ENCODE assay signal across 10 cellular contexts in genomic region chr5:73450672-73451217, GRCh38. TPM values are rescaled to one million over a fixed set of nuclear protein-coding genes. Genes with fewer than 3 reads are reported as not detected.
DNase-seq lines count a peak whose midpoint lies in the region; ATAC-seq, FAIRE-seq and TF ChIP-seq lines count a peak whose summit lies in the region.
"Had no signal": no experiment of that assay in that cellular context is flagged by ENCODE, and none has a peak within 500 bp of the region (broad histone marks: within the 10 kb centered on the region; RNA-seq: fewer than 3 reads in every experiment).

No MANE protein-coding gene starts in this region.

- no peak for ATAC-seq in stimulated activated naive CD8-positive, alpha-beta T cell treated with anti-CD3 and anti-CD28 coated beads, Interleukin-15, Interleukin-2, amounts not matched to agents 100 U/mL and 50 U/mL, for 24 hours
- no peak for ATAC-seq in omental fat pad (ENCODE audit: low FRiP score)
- no peak for ATAC-seq in HG03571 (IDR thresholded peaks at IDR 0.05; ENCODE audit: unreplicated experiment)
- ATAC-seq in gastrocnemius medialis, result no peak

- H2AFZ ChIP-seq in keratinocyte (ENCODE audit: control insufficient read depth, low read length), result no peak overlapping the region

- DNase-seq in stimulated activated naive CD8-positive, alpha-beta T cell treated with anti-CD3 and anti-CD28 coated beads, Interleukin-15, Interleukin-2, amounts not matched to agents 100 U/mL and 50 U/mL, for 24 hours, result no peak
- no peak for DNase-seq in ascending aorta (ENCODE audit: low spot score in 2 of 2)
- no peak for DNase-seq in keratinocyte (ENCODE audit: low read depth, low spot score)
- no peak for DNase-seq in type B pancreatic cell (ENCODE audit: extremely low spot score, unreplicated experiment)
- no peak for DNase-seq in omental fat pad (ENCODE audit: low spot score)
- no peak for DNase-seq in gastrocnemius medialis
- DNase-seq: DND-41 had no signal

- H3K27ac ChIP-seq in ascending aorta (no peak overlapping the region), keratinocyte (ENCODE audit: control insufficient read depth, insufficient read depth, low read length) (no peak overlapping the region), gastrocnemius medialis (no peak overlapping the region)
- H3K27ac ChIP-seq: HL-60 had no signal

- H4K20me1 ChIP-seq in keratinocyte (ENCODE audit: control insufficient read depth, extremely low read depth, insufficient read depth, low read length), result no peaks in the 10 kb centered on the region

- no peak overlapping the region for H3K27ac Mint-ChIP-seq in stimulated activated naive CD8-positive, alpha-beta T cell treated with anti-CD3 and anti-CD28 coated beads, Interleukin-15, Interleukin-2, amounts not matched to agents 100 ng/mL and 50 ng/mL, for 24 hours
- H3K27ac Mint-ChIP-seq in type B pancreatic cell, result peak overlapping the region; percentile 58

- H3K9me1 ChIP-seq in keratinocyte (ENCODE audit: control insufficient read depth, extremely low read depth, insufficient read depth, low read length), result no peaks in the 10 kb centered on the region

- FAIRE-seq in keratinocyte (lab: Jason Lieb, UNC), result peak; percentile 43

- peaks cover 5% of the 10 kb centered on the region for H3K9me3 Mint-ChIP-seq in stimulated activated naive CD8-positive, alpha-beta T cell treated with anti-CD3 and anti-CD28 coated beads, Interleukin-15, Interleukin-2, amounts not matched to agents 100 ng/mL and 50 ng/mL, for 24 hours
- no peaks in the 10 kb centered on the region for H3K9me3 Mint-ChIP-seq in type B pancreatic cell

- H3K9me3 ChIP-seq in ascending aorta (no peaks in the 10 kb centered on the region), keratinocyte (ENCODE audit: control insufficient read depth, low read depth, low read length) (no peaks in the 10 kb centered on the region), gastrocnemius medialis (no peaks in the 10 kb centered on the region)

- H3K9ac ChIP-seq in keratinocyte (ENCODE audit: control insufficient read depth, extremely low read depth, insufficient read depth, low read length), result no peak overlapping the region

- no peak for TF ChIP-seq POLR2A in gastrocnemius medialis (IDR thresholded peaks at IDR 0.05)

- H3K4me2 ChIP-seq in keratinocyte (ENCODE audit: control insufficient read depth, extremely low read depth, insufficient read depth, low read depth, low read length), result peak overlapping the region; percentile 67

- peaks cover 77% of the 10 kb centered on the region for H3K27me3 Mint-ChIP-seq in stimulated activated naive CD8-positive, alpha-beta T cell treated with anti-CD3 and anti-CD28 coated beads, Interleukin-15, Interleukin-2, amounts not matched to agents 100 ng/mL and 50 ng/mL, for 24 hours
- H3K27me3 Mint-ChIP-seq in type B pancreatic cell, result peaks cover 86% of the 10 kb centered on the region

- H3K79me2 ChIP-seq in keratinocyte (ENCODE audit: control insufficient read depth, insufficient read depth, low read length), result peaks cover 18% of the 10 kb centered on the region

- H3K27me3 ChIP-seq in ascending aorta (no peaks in the 10 kb centered on the region), keratinocyte (ENCODE audit: control insufficient read depth, extremely low read depth, insufficient read depth, low read length) (peaks cover 36% of the 10 kb centered on the region), gastrocnemius medialis (peaks cover 70 to 81% (median 71%) of the 10 kb centered on the region in 3 donors)

- intact Hi-C loops in ascending aorta (cut with DNase I), result loop anchor here (1.0 to 5.0 kb wide), 5 partner anchors 138 to 368 kb away; no protein-coding TSS in a partner anchor
- intact Hi-C loops in gastrocnemius medialis (cut with DNase I; ENCODE audit: low total_unique reads), result loop anchor here (2.0 to 10.0 kb wide), 2 partner anchors 236 to 366 kb away; no protein-coding TSS in a partner anchor

- dilution Hi-C loops in keratinocyte (cut with MboI; ENCODE audit: extremely low pct_ligation_motif_present, low sequenced_read_pairs), result no loop called here

- no peak for TF ChIP-seq CTCF in ascending aorta (IDR thresholded peaks at IDR 0.05)
- no peak for TF ChIP-seq CTCF in keratinocyte (optimal IDR thresholded peaks at IDR 0.05 in 1 of 3, IDR thresholded peaks at IDR 0.05 in 1 of 3, conservative IDR thresholded peaks at IDR 0.05 in 1 of 3; ENCODE audit: extremely low read depth in 1 of 3, insufficient read depth in 2 of 3, low read length in 3 of 3)
- TF ChIP-seq CTCF in type B pancreatic cell (conservative IDR thresholded peaks at IDR 0.05), result no peak
- TF ChIP-seq CTCF in omental fat pad (IDR thresholded peaks at IDR 0.05), result no peak
- TF ChIP-seq CTCF in gastrocnemius medialis (IDR thresholded peaks at IDR 0.05 in 4 of 5, conservative IDR thresholded peaks at IDR 0.05 in 1 of 5), result no peak

- H3K4me3 Mint-ChIP-seq in stimulated activated naive CD8-positive, alpha-beta T cell treated with anti-CD3 and anti-CD28 coated beads, Interleukin-15, Interleukin-2, amounts not matched to agents 100 ng/mL and 50 ng/mL, for 24 hours, result peak overlapping the region; percentile 6
- H3K4me3 Mint-ChIP-seq in type B pancreatic cell, result peak overlapping the region; percentile 84

- H3K4me1 ChIP-seq in ascending aorta (peaks cover 3 to 13% of the 10 kb centered on the region in 2 donors), keratinocyte (ENCODE audit: control insufficient read depth, extremely low read depth, insufficient read depth, low read length) (peaks cover 11% of the 10 kb centered on the region), gastrocnemius medialis (peaks cover 5 to 7% of the 10 kb centered on the region in 2 donors)

- H3K4me3 ChIP-seq in ascending aorta, result peak overlapping the region; percentile 41 to 64
- peak overlapping the region; percentile 13 to 34 (median 33) for H3K4me3 ChIP-seq in keratinocyte (ENCODE audit: control insufficient read depth in 2 of 3, extremely low read depth in 1 of 3, insufficient read depth in 2 of 3, low read depth in 1 of 3, low read length in 3 of 3)
- peak overlapping the region in 2 of 4 donors; percentile 15 to 46 for H3K4me3 ChIP-seq in gastrocnemius medialis

- H3K36me3 ChIP-seq in ascending aorta (no peaks in the 10 kb centered on the region), keratinocyte (ENCODE audit: control insufficient read depth in 2 of 2, extremely low read depth in 1 of 2, insufficient read depth in 2 of 2, low read length in 2 of 2) (no peaks in the 10 kb centered on the region), gastrocnemius medialis (no peaks in the 10 kb centered on the region)

- peaks cover 23% of the 10 kb centered on the region for H3K4me1 Mint-ChIP-seq in stimulated activated naive CD8-positive, alpha-beta T cell treated with anti-CD3 and anti-CD28 coated beads, Interleukin-15, Interleukin-2, amounts not matched to agents 100 ng/mL and 50 ng/mL, for 24 hours (ENCODE audit: low read depth)
- peaks cover 12% of the 10 kb centered on the region for H3K4me1 Mint-ChIP-seq in type B pancreatic cell (ENCODE audit: unreplicated experiment)

- in situ Hi-C loops in gastrocnemius medialis (cut with MboI; ENCODE audit: low sequenced_read_pairs in 4 of 4), result no loop called here

- H3K36me3 Mint-ChIP-seq in stimulated activated naive CD8-positive, alpha-beta T cell treated with anti-CD3 and anti-CD28 coated beads, Interleukin-15, Interleukin-2, amounts not matched to agents 100 ng/mL and 50 ng/mL, for 24 hours (ENCODE audit: low read depth), result peaks cover 5% of the 10 kb centered on the region
- H3K36me3 Mint-ChIP-seq in type B pancreatic cell, result no peaks in the 10 kb centered on the region

RNA-seq across cellular contexts. Expression of gene FOXD1, which starts 2.2 kb away (rescaled TPM):
- total RNA-seq in ascending aorta, result 7.1 TPM
- polyA plus RNA-seq in keratinocyte, result 2.9 to 11.9 TPM (median 7.0 TPM) in 3 replicates
- polyA plus RNA-seq in keratinocyte (2011; ENCODE audit: low read depth), result 2.5 TPM
- 4.1 and 5.5 TPM in 2 replicates for polyA plus RNA-seq in keratinocyte (2011; cell fraction: cytosol; rRNA removed)
- polyA plus RNA-seq in keratinocyte (2011; cell fraction: nucleus; rRNA removed), result 5.3 and 6.7 TPM in 2 replicates
- 6.9 and 22.6 TPM in 2 replicates for polyA plus RNA-seq in keratinocyte (2012; ENCODE audit: low replicate concordance)
- 1.3 to 6.3 TPM (median 1.9 TPM) in 3 replicates for polyA minus RNA-seq in keratinocyte
- 9.2 TPM for polyA minus RNA-seq in keratinocyte (2011; cell fraction: cytosol; rRNA and poly(A)+ RNA removed)
- 2.4 and 2.7 TPM in 2 replicates for polyA minus RNA-seq in keratinocyte (2011; cell fraction: nucleus; rRNA and poly(A)+ RNA removed)
- total RNA-seq in type B pancreatic cell (ENCODE audit: low replicate concordance), result 1.3 and 15.9 TPM in 2 replicates
- total RNA-seq in omental fat pad, result under 1 TPM in 1 of 4 donors, not detected in 3; 0.63 TPM
- under 1 TPM in 3 of 4 donors, not detected in 1; 0.33 to 0.49 (median 0.41) TPM for total RNA-seq in gastrocnemius medialis

RNA-seq across cellular contexts. Expression of gene BTF3, which starts 47.5 kb away (rescaled TPM):
- total RNA-seq in ascending aorta, result 235 TPM
- polyA plus RNA-seq in keratinocyte, result 505 to 857 TPM (median 694 TPM) in 3 replicates
- polyA plus RNA-seq in keratinocyte (2011; ENCODE audit: low read depth), result 754 TPM
- polyA plus RNA-seq in keratinocyte (2011; cell fraction: cytosol; rRNA removed), result 674 and 942 TPM in 2 replicates
- 191 and 279 TPM in 2 replicates for polyA plus RNA-seq in keratinocyte (2011; cell fraction: nucleus; rRNA removed)
- 722 and 955 TPM in 2 replicates for polyA plus RNA-seq in keratinocyte (2012; ENCODE audit: low replicate concordance)
- polyA minus RNA-seq in keratinocyte, result 225 to 484 TPM (median 286 TPM) in 3 replicates
- 335 TPM for polyA minus RNA-seq in keratinocyte (2011; cell fraction: cytosol; rRNA and poly(A)+ RNA removed)
- polyA minus RNA-seq in keratinocyte (2011; cell fraction: nucleus; rRNA and poly(A)+ RNA removed), result 67.1 and 102 TPM in 2 replicates
- total RNA-seq in type B pancreatic cell (ENCODE audit: low replicate concordance), result 578 and 664 TPM in 2 replicates
- 100 to 1,000 TPM; 407 to 480 (median 449) TPM for total RNA-seq in omental fat pad
- 100 to 1,000 TPM; 517 to 641 (median 546) TPM for total RNA-seq in gastrocnemius medialis
